Comparison of ENCODE assay signal across 8 cellular contexts in the genomic region with DNA sequence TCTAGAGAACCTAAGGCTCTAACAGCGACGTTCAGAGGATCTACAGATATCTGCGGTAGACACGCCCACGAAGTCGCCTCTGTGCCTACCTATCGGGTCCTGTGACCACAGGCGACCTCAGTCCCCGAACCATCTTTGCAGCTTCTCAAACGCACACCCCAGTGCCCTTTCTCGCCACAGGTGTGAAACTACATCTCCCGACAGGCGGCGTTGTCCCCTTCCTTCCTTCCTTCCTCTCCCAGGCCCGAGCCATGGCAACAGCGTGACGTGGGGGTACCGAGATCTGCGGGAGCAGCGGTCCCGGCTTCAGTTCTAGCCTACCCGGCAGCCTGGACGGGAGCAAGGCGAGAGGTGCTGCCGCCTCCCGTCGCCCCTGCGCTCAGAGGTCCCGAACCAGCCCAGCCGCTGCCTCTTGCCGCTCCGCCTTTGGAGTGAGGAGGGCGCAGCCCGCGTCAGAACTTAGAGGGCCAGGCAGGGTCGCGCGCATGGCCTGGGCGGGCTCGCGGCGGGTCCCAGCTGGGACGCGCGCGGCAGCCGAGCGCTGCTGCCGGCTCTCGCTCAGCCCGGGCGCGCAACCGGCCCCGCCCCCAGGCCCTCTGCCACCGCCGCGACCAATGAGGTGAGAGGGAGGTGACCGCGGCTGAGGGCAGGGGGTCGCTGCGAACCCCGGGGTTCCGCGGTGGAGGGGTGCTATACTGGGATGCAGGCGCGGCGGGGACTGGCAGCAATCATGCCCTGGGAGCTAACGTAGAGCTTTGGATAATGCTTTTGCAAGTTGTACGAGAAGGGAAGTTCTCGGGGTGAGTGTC. TPM values are rescaled to one million over a fixed set of nuclear protein-coding genes. Genes with fewer than 3 reads are reported as not detected.
DNase-seq lines count a peak whose midpoint lies in the region; ATAC-seq and TF ChIP-seq lines count a peak whose summit lies in the region.

A gene (plus strand): TSS at position 309 of the 809 bp plus-strand sequence. CDS start 177 bp downstream, at position 486.

- H3K36me3 ChIP-seq in WERI-Rb-1 (peaks cover 34% of the 10 kb centered on the region), breast epithelium (no peaks in the 10 kb centered on the region), iPS-20b (ENCODE audit: insufficient read depth, low read depth, low read length) (peaks cover 28% of the 10 kb centered on the region)

- peak within 1 kb of the TSS; percentile 91 for H3K27ac ChIP-seq in WERI-Rb-1
- H3K27ac ChIP-seq in breast epithelium: peak within 1 kb of the TSS; percentile 96
- H3K27ac ChIP-seq in iPS-20b (ENCODE audit: low read length): no peak within 1 kb of the TSS
- H3K27ac ChIP-seq in skin epidermis: peak within 1 kb of the TSS; percentile 39 to 95 (median 89)

- no peak for TF ChIP-seq POLR2A in breast epithelium (IDR thresholded peaks at IDR 0.05)

- intact Hi-C loops in breast epithelium (cut with DNase I; ENCODE audit: low total_unique reads): no loop called here

- peak within 1 kb of the TSS; percentile 84; the same call in 1 of the 2 replicates for H3K9ac ChIP-seq in iPS-20b (ENCODE audit: low read depth, low read length)

- DNase-seq in AG04449 (ENCODE audit: low read depth, low spot score) (no peak), NCI-H2196 (lab: John Stamatoyannopoulos, UW; ENCODE audit: unreplicated experiment) (peak; percentile 93), WERI-Rb-1 (peak; percentile 92), breast epithelium (ENCODE audit: low spot score in 2 of 2) (peak; percentile 86)

- CTCF ChIA-PET in AG04449 (lab: Yijun Ruan, JAX): interaction anchor here (0.7 to 8.3 kb wide), 25 partner anchors 9 to 368 kb away, joined by 3 to 87 read pairs (median 5); a partner anchor contains a TSS

- POLR2A ChIA-PET in AG04449 (lab: Yijun Ruan, JAX): interaction anchor here (0.6 to 2.2 kb wide), 10 partner anchors 9 to 93 kb away, joined by 3 to 13 read pairs (median 5); a partner anchor contains a TSS

- H3K9me3 ChIP-seq in WERI-Rb-1 (ENCODE audit: severe bottlenecking): peaks cover 2% of the 10 kb centered on the region
- no peaks in the 10 kb centered on the region for H3K9me3 ChIP-seq in breast epithelium
- no peaks in the 10 kb centered on the region for H3K9me3 ChIP-seq in iPS-20b (ENCODE audit: insufficient read depth, low read depth, low read length)

- H3K4me1 ChIP-seq in breast epithelium: peaks cover 0 to 3% of the 10 kb centered on the region in 2 donors
- peaks cover 4% of the 10 kb centered on the region; the same call in 1 of the 2 replicates for H3K4me1 ChIP-seq in iPS-20b (ENCODE audit: insufficient read depth, low read length)

- TF ChIP-seq CTCF in AG04449 (IDR thresholded peaks at IDR 0.05; ENCODE audit: insufficient read depth, low read length, missing control alignments): peak; percentile 78
- TF ChIP-seq CTCF in WERI-Rb-1 (IDR thresholded peaks at IDR 0.05; ENCODE audit: low read depth, low read length): peak; percentile 81
- peak; percentile 61 to 88 (median 73) for TF ChIP-seq CTCF in breast epithelium (IDR thresholded peaks at IDR 0.05)

- H3K4me3 ChIP-seq in AG04449 (ENCODE audit: low read depth, low read length): peak within 1 kb of the TSS; percentile 87
- peak within 1 kb of the TSS; percentile 87 for H3K4me3 ChIP-seq in WERI-Rb-1 (ENCODE audit: low read depth, low read length)
- H3K4me3 ChIP-seq in breast epithelium: peak within 1 kb of the TSS; percentile 59 to 81 (median 75)
- peak within 1 kb of the TSS; percentile 96 for H3K4me3 ChIP-seq in iPS-20b (ENCODE audit: low read length)
- H3K4me3 ChIP-seq in skin epidermis: peak within 1 kb of the TSS; percentile 54 to 73 (median 68)

- ATAC-seq in GM18867 (IDR thresholded peaks at IDR 0.05; ENCODE audit: unreplicated experiment) (peak; percentile 90), HG03097 (IDR thresholded peaks at IDR 0.05; ENCODE audit: low FRiP score, unreplicated experiment) (peak; percentile 93)

- no peaks in the 10 kb centered on the region for H3K27me3 ChIP-seq in WERI-Rb-1 (ENCODE audit: insufficient read depth, low read depth, severe bottlenecking)
- H3K27me3 ChIP-seq in breast epithelium: no peaks in the 10 kb centered on the region
- no peaks in the 10 kb centered on the region for H3K27me3 ChIP-seq in iPS-20b (ENCODE audit: insufficient read depth, low read length)

RNA-seq across cellular contexts. Expression of the gene that starts here (rescaled TPM):
- total RNA-seq in breast epithelium: 10 to 100 TPM; 18.7 to 23.7 (median 18.7) TPM
